In genomic region chr12:7017870-7018349, GRCh38 we compare ENCODE assay signal across 1 cellular context.
TF ChIP-seq lines count a peak whose summit lies in the region.

No MANE protein-coding gene starts in this region.

TF ChIP-seq in HEK293, 187 proteins besides CTCF, POLR2A, EP300 and RAD21 (continued from another document and continues in another):
- no peak for TF ChIP-seq ZNF513 (tag by site-specific recombination; IDR thresholded peaks at IDR 0.05)
- TF ChIP-seq PRDM4 (tag by site-specific recombination; IDR thresholded peaks at IDR 0.05): 0 out of 2 replicates have a peak, but pooled peaks have one; percentile 15
- 0 out of 2 replicates have a peak, but pooled peaks have one; percentile 30 for TF ChIP-seq YY2 (tag by site-specific recombination; IDR thresholded peaks at IDR 0.05)
- no peak for TF ChIP-seq ZNF48 (tag by site-specific recombination; IDR thresholded peaks at IDR 0.05)
- TF ChIP-seq GFI1B (tag by site-specific recombination; IDR thresholded peaks at IDR 0.05): no peak
- TF ChIP-seq ZBTB6 (tag by site-specific recombination; IDR thresholded peaks at IDR 0.05): no peak
- peak; percentile 45; the same call in 1 of the 2 replicates for TF ChIP-seq ZNF10 (tag by site-specific recombination; IDR thresholded peaks at IDR 0.05)
- peak; percentile 82 for TF ChIP-seq KLF17 (tag by site-specific recombination; IDR thresholded peaks at IDR 0.05)
- TF ChIP-seq KLF9 (tag by site-specific recombination; IDR thresholded peaks at IDR 0.05; ENCODE audit: low read depth): no peak
- TF ChIP-seq HIC1 (tag by site-specific recombination; IDR thresholded peaks at IDR 0.05): peak; percentile 77; the same call in 1 of the 2 replicates
- 0 out of 2 replicates have a peak, but pooled peaks have one; percentile 30 for TF ChIP-seq MZF1 (tag by site-specific recombination; IDR thresholded peaks at IDR 0.05; ENCODE audit: borderline replicate concordance)
- no peak for TF ChIP-seq ZNF555 (tag by site-specific recombination; conservative IDR thresholded peaks at IDR 0.05)
- no peak for TF ChIP-seq ZSCAN5A (tag by site-specific recombination; IDR thresholded peaks at IDR 0.05)
- TF ChIP-seq ZBTB21 (tag by site-specific recombination; IDR thresholded peaks at IDR 0.05): peak; percentile 56
- no peak for TF ChIP-seq ZIC2 (tag by site-specific recombination; IDR thresholded peaks at IDR 0.05)
- peak; percentile 66; the same call in 1 of the 2 replicates for TF ChIP-seq SP7 (tag by site-specific recombination; IDR thresholded peaks at IDR 0.05)
- no peak for TF ChIP-seq ZNF658 (tag by site-specific recombination; IDR thresholded peaks at IDR 0.05)
- TF ChIP-seq ZNF580 (tag by site-specific recombination; IDR thresholded peaks at IDR 0.05): no peak
- TF ChIP-seq ZNF670 (tag by site-specific recombination; IDR thresholded peaks at IDR 0.05; ENCODE audit: low read depth): no peak
- no peak for TF ChIP-seq REST (tag by site-specific recombination; IDR thresholded peaks at IDR 0.05)
- TF ChIP-seq ELK4 (IDR thresholded peaks at IDR 0.05; ENCODE audit: borderline replicate concordance, low read depth, low read length): no peak
- TF ChIP-seq ZNF621 (tag by site-specific recombination; IDR thresholded peaks at IDR 0.05): no peak
- 0 out of 2 replicates have a peak, but pooled peaks have one; percentile 52 for TF ChIP-seq BCL11A (tag by site-specific recombination; IDR thresholded peaks at IDR 0.05; ENCODE audit: low read depth)
- TF ChIP-seq HOXD13 (CRISPR knock-in tag; IDR thresholded peaks at IDR 0.05; ENCODE audit: borderline replicate concordance): no peak
- no peak for TF ChIP-seq ZNF558 (tag by site-specific recombination; IDR thresholded peaks at IDR 0.05)
- no peak for TF ChIP-seq ZNF449 (tag by site-specific recombination; IDR thresholded peaks at IDR 0.05)
- peak; percentile 99 for TF ChIP-seq ZNF18 (tag by site-specific recombination; IDR thresholded peaks at IDR 0.05)
- no peak for TF ChIP-seq ZNF416 (tag by site-specific recombination; IDR thresholded peaks at IDR 0.05)
- peak; percentile 90 for TF ChIP-seq ZNF423 (tag by site-specific recombination; IDR thresholded peaks at IDR 0.05)
- no peak for TF ChIP-seq HOXA7 (CRISPR knock-in tag; IDR thresholded peaks at IDR 0.05; ENCODE audit: borderline replicate concordance)
- no peak for TF ChIP-seq ZBTB10 (tag by site-specific recombination; IDR thresholded peaks at IDR 0.05)
- TF ChIP-seq EGR2 (tag by site-specific recombination; IDR thresholded peaks at IDR 0.05; ENCODE audit: low read depth): no peak
- peak; percentile 45; the same call in 1 of the 2 replicates for TF ChIP-seq ZBTB17 (tag by site-specific recombination; IDR thresholded peaks at IDR 0.05)
- TF ChIP-seq GLIS1 (tag by site-specific recombination; IDR thresholded peaks at IDR 0.05): peak; percentile 94
